In genomic region chr14:55332654-55333570, GRCh38 we compare ENCODE assay signal across 9 cellular contexts.
DNase-seq lines count a peak whose midpoint lies in the region; ATAC-seq and TF ChIP-seq lines count a peak whose summit lies in the region.
"Had no signal": no experiment of that assay in that cellular context is flagged by ENCODE, and none has a peak within 500 bp of the region (broad histone marks: within the 10 kb centered on the region; RNA-seq: fewer than 3 reads in every experiment).

No MANE protein-coding gene starts in this region.

- no peaks in the 10 kb centered on the region for H3K36me3 ChIP-seq in psoas muscle (ENCODE audit: insufficient read depth in 1 of 2, low read depth in 1 of 2)

- H3K27me3 ChIP-seq in psoas muscle (ENCODE audit: insufficient read depth in 3 of 3, low read length in 2 of 3), result no peaks in the 10 kb centered on the region

- peak overlapping the region; percentile 83 for H3K27ac Mint-ChIP-seq in activated T-helper 2 cell treated with anti-CD3 and anti-CD28 coated beads, Interferon-gamma antibody, Interleukin-2, Interleukin-4, amounts not matched to agents 10 μg/mL and 5 μg/mL and 100 μg/mL, durations not matched to agents 14 hours and 24 hours and 36 hours

- H3K9me3 ChIP-seq in psoas muscle, result no peaks in the 10 kb centered on the region

- no peaks in the 10 kb centered on the region for H3K9me3 Mint-ChIP-seq in activated T-helper 2 cell treated with anti-CD3 and anti-CD28 coated beads, Interferon-gamma antibody, Interleukin-2, Interleukin-4, amounts not matched to agents 10 μg/mL and 5 μg/mL and 100 μg/mL, durations not matched to agents 14 hours and 24 hours and 36 hours

- intact Hi-C loops in activated T-helper 2 cell treated with anti-CD3 and anti-CD28 coated beads, Interferon-gamma antibody, Interleukin-2, Interleukin-4, amounts not matched to agents 10 μg/mL and 5 μg/mL and 100 μg/mL, durations not matched to agents 14 hours and 24 hours and 36 hours (cut with micrococcal nuclease), result loop anchor here (5.0 to 10.0 kb wide), 2 partner anchors 236 to 598 kb away; no protein-coding TSS in a partner anchor
- intact Hi-C loops in psoas muscle (cut with DNase I) (no loop called here), posterior cingulate gyrus (cut with DNase I) (no loop called here)

- H3K36me3 Mint-ChIP-seq in activated T-helper 2 cell treated with anti-CD3 and anti-CD28 coated beads, Interferon-gamma antibody, Interleukin-2, Interleukin-4, amounts not matched to agents 10 μg/mL and 5 μg/mL and 100 μg/mL, durations not matched to agents 14 hours and 24 hours and 36 hours (ENCODE audit: low read depth), result peaks cover 10% of the 10 kb centered on the region

- H3K4me1 ChIP-seq in psoas muscle, result peaks cover 58% of the 10 kb centered on the region

- H3K27me3 Mint-ChIP-seq in activated T-helper 2 cell treated with anti-CD3 and anti-CD28 coated beads, Interferon-gamma antibody, Interleukin-2, Interleukin-4, amounts not matched to agents 10 μg/mL and 5 μg/mL and 100 μg/mL, durations not matched to agents 14 hours and 24 hours and 36 hours (ENCODE audit: low read depth), result no peaks in the 10 kb centered on the region

- H3K4me3 ChIP-seq in psoas muscle, result no peak overlapping the region

- TF ChIP-seq CTCF in psoas muscle (IDR thresholded peaks at IDR 0.05), result no peak

- peak; percentile 21 for DNase-seq in DMS53 (lab: John Stamatoyannopoulos, UW)
- no peak for DNase-seq in DMS53 treated with DMSO at 0.1 percent for 48 hours (lab: John Stamatoyannopoulos, UW; ENCODE audit: unreplicated experiment)
- peak; percentile 35 for DNase-seq in activated T-helper 2 cell treated with anti-CD3 and anti-CD28 coated beads, Interferon-gamma antibody, Interleukin-2, Interleukin-4, amounts not matched to agents 10 μg/mL and 5 μg/mL and 100 μg/mL, durations not matched to agents 14 hours and 24 hours and 36 hours (ENCODE audit: low spot score)
- no peak for DNase-seq in psoas muscle
- no peak for DNase-seq in posterior cingulate gyrus
- no peak for DNase-seq in cerebellar nuclear complex (lab: John Stamatoyannopoulos, UW)
- DNase-seq in NCI-H187 treated with DMSO at 0.1 percent for 48 hours (lab: John Stamatoyannopoulos, UW), result no peak

- 66 to 80% (median 70%) methylated on average over 7 of the region's 7 CpGs for WGBS in psoas muscle, 3 donors

- peak; percentile 63 for ATAC-seq in HG02943 (IDR thresholded peaks at IDR 0.05; ENCODE audit: low read depth, unreplicated experiment)
- no peak for ATAC-seq in psoas muscle

- peak overlapping the region; percentile 1 for H3K27ac ChIP-seq in psoas muscle
- H3K27ac ChIP-seq: 22Rv1 had no signal

- H3K4me3 Mint-ChIP-seq in activated T-helper 2 cell treated with anti-CD3 and anti-CD28 coated beads, Interferon-gamma antibody, Interleukin-2, Interleukin-4, amounts not matched to agents 10 μg/mL and 5 μg/mL and 100 μg/mL, durations not matched to agents 14 hours and 24 hours and 36 hours (ENCODE audit: low read depth), result peak overlapping the region; percentile 73

- H3K4me1 Mint-ChIP-seq in activated T-helper 2 cell treated with anti-CD3 and anti-CD28 coated beads, Interferon-gamma antibody, Interleukin-2, Interleukin-4, amounts not matched to agents 10 μg/mL and 5 μg/mL and 100 μg/mL, durations not matched to agents 14 hours and 24 hours and 36 hours (ENCODE audit: low read depth), result peaks cover 67% of the 10 kb centered on the region

Comparison
In these comparisons a context has a peak if more than half of its experiments do, and no peak if none do; other contexts are left out.
1. DNase-seq: peak in DMS53 (single experiment) and activated T-helper 2 cell treated with anti-CD3 and anti-CD28 coated beads, Interferon-gamma antibody, Interleukin-2, Interleukin-4, amounts not matched to agents 10 μg/mL and 5 μg/mL and 100 μg/mL, durations not matched to agents 14 hours and 24 hours and 36 hours (single experiment); none in DMS53 treated with DMSO at 0.1 percent for 48 hours (single experiment), psoas muscle (0 of 2), posterior cingulate gyrus (0 of 10), cerebellar nuclear complex (0 of 2) and NCI-H187 treated with DMSO at 0.1 percent for 48 hours (single experiment).